15 cellular contexts compared by ENCODE assay signal in genomic region chr22:22042009-22042408, GRCh38. TPM values are rescaled to one million over a fixed set of nuclear protein-coding genes. Genes with fewer than 3 reads are reported as not detected.
A peak's percentile ranks its signal among the peaks of the same experiment; 100 is the strongest.
DNase-seq lines count a peak whose midpoint lies in the region; ATAC-seq and TF ChIP-seq lines count a peak whose summit lies in the region.
"Had no signal": no experiment of that assay in that cellular context is flagged by ENCODE, and none has a peak within 500 bp of the region (broad histone marks: within the 10 kb centered on the region; RNA-seq: fewer than 3 reads in every experiment).

No MANE protein-coding gene starts in this region.

- H3K36me3 Mint-ChIP-seq in activated naive CD8-positive, alpha-beta T cell treated with anti-CD3 and anti-CD28 coated beads, Interleukin-2, amount 50 U/mL, for 24 hours (ENCODE audit: low read depth), result no peaks in the 10 kb centered on the region
- no peaks in the 10 kb centered on the region for H3K36me3 Mint-ChIP-seq in activated naive CD8-positive, alpha-beta T cell treated with anti-CD3 and anti-CD28 coated beads for 36 hours
- H3K36me3 Mint-ChIP-seq in stimulated activated memory B cell treated with anti-CD40 and anti-IgM and Interleukin-4, amounts not matched to agents 10 μg/mL and 1 μg/mL and 100 μg/mL, for 72 hours, result peaks cover 11% of the 10 kb centered on the region

- H3K27ac ChIP-seq in KMS-11 (0 out of 2 replicates have a peak overlapping the region, but pooled peaks have one; percentile 23), SU-DHL-6 (ENCODE audit: low read depth, low read length) (peak overlapping the region; percentile 93), RWPE1 (no peak overlapping the region)
- H3K27ac ChIP-seq: GM23248, PC-9 had no signal

- H3K4me3 ChIP-seq in KMS-11 (IDR thresholded peaks at IDR 0.05; ENCODE audit: insufficient read depth, low read depth, low read length) (no peak overlapping the region), SU-DHL-6 (ENCODE audit: insufficient read depth, low read length, poor library complexity, severe bottlenecking) (peak overlapping the region; percentile 64)
- H3K4me3 ChIP-seq: GM23248, PC-9 had no signal

- H3K9me2 ChIP-seq in SU-DHL-6 (replicated peaks; ENCODE audit: insufficient read depth, low read length), result no peaks in the 10 kb centered on the region

- H3K9me3 ChIP-seq in SU-DHL-6 (ENCODE audit: insufficient read depth, low read length), result no peaks in the 10 kb centered on the region

- H3K79me2 ChIP-seq in KMS-11 (ENCODE audit: insufficient read depth, low read depth) (no peaks in the 10 kb centered on the region), SU-DHL-6 (ENCODE audit: insufficient read depth, low read length) (peaks cover 71% of the 10 kb centered on the region)

- peaks cover 12% of the 10 kb centered on the region for H3K27me3 Mint-ChIP-seq in activated naive CD8-positive, alpha-beta T cell treated with anti-CD3 and anti-CD28 coated beads, Interleukin-2, amount 50 U/mL, for 24 hours
- no peaks in the 10 kb centered on the region for H3K27me3 Mint-ChIP-seq in activated naive CD8-positive, alpha-beta T cell treated with anti-CD3 and anti-CD28 coated beads for 36 hours
- H3K27me3 Mint-ChIP-seq in stimulated activated memory B cell treated with anti-CD40 and anti-IgM and Interleukin-4, amounts not matched to agents 10 μg/mL and 1 μg/mL and 100 μg/mL, for 72 hours, result no peaks in the 10 kb centered on the region

- TF ChIP-seq CTCF in KMS-11 (conservative IDR thresholded peaks at IDR 0.05; ENCODE audit: low read depth, low read length) (no peak), SU-DHL-6 (IDR thresholded peaks at IDR 0.05; ENCODE audit: insufficient read depth, low read length, poor library complexity, severe bottlenecking) (no peak), RWPE1 (conservative IDR thresholded peaks at IDR 0.05; ENCODE audit: low read depth) (no peak)

- no peak for DNase-seq in activated naive CD8-positive, alpha-beta T cell treated with anti-CD3 and anti-CD28 coated beads, Interleukin-2, amount 50 U/mL, for 24 hours
- no peak for DNase-seq in activated naive CD8-positive, alpha-beta T cell treated with anti-CD3 and anti-CD28 coated beads for 36 hours
- no peak for DNase-seq in EL
- DNase-seq in RWPE1 (ENCODE audit: low spot score), result no peak
- DNase-seq: C1 segment of cervical spinal cord, GM23248, HCEC 1CT, NCI-H187, NCI-H345, NCI-H526 treated with DMSO at 0.1 percent for 48 hours, PC-9 had no signal

- no peak overlapping the region for H3K4me3 Mint-ChIP-seq in activated naive CD8-positive, alpha-beta T cell treated with anti-CD3 and anti-CD28 coated beads, Interleukin-2, amount 50 U/mL, for 24 hours
- no peak overlapping the region for H3K4me3 Mint-ChIP-seq in activated naive CD8-positive, alpha-beta T cell treated with anti-CD3 and anti-CD28 coated beads for 36 hours
- peak overlapping the region; percentile 57 for H3K4me3 Mint-ChIP-seq in stimulated activated memory B cell treated with anti-CD40 and anti-IgM and Interleukin-4, amounts not matched to agents 10 μg/mL and 1 μg/mL and 100 μg/mL, for 72 hours

- H3K4me1 ChIP-seq in KMS-11 (ENCODE audit: low read depth, poor library complexity, severe bottlenecking), result peaks cover 29% of the 10 kb centered on the region

- H3K9me3 Mint-ChIP-seq in activated naive CD8-positive, alpha-beta T cell treated with anti-CD3 and anti-CD28 coated beads, Interleukin-2, amount 50 U/mL, for 24 hours, result no peaks in the 10 kb centered on the region
- H3K9me3 Mint-ChIP-seq in activated naive CD8-positive, alpha-beta T cell treated with anti-CD3 and anti-CD28 coated beads for 36 hours, result no peaks in the 10 kb centered on the region
- H3K9me3 Mint-ChIP-seq in stimulated activated memory B cell treated with anti-CD40 and anti-IgM and Interleukin-4, amounts not matched to agents 10 μg/mL and 1 μg/mL and 100 μg/mL, for 72 hours, result peaks cover 7% of the 10 kb centered on the region

- no peaks in the 10 kb centered on the region for H3K27me3 ChIP-seq in KMS-11 (ENCODE audit: insufficient read depth, low read depth)
- no peaks in the 10 kb centered on the region for H3K27me3 ChIP-seq in SU-DHL-6 (ENCODE audit: low read length)

- CTCF ChIA-PET in RWPE1 (lab: Yijun Ruan, JAX), result interaction anchor here (0.5 to 0.6 kb wide), 2 partner anchors 19 to 69 kb away, joined by 3 read pairs; no protein-coding TSS in a partner anchor

- ATAC-seq in activated naive CD8-positive, alpha-beta T cell treated with anti-CD3 and anti-CD28 coated beads, Interleukin-2, amount 50 U/mL, for 24 hours, result peak; percentile 84
- peak; percentile 35 for ATAC-seq in stimulated activated memory B cell treated with anti-CD40 and anti-IgM and Interleukin-4, amounts not matched to agents 10 μg/mL and 1 μg/mL and 100 μg/mL, for 72 hours
- no peak for ATAC-seq in HG03342 (IDR thresholded peaks at IDR 0.05; ENCODE audit: unreplicated experiment)

- peak overlapping the region; percentile 7 for H3K27ac Mint-ChIP-seq in activated naive CD8-positive, alpha-beta T cell treated with anti-CD3 and anti-CD28 coated beads, Interleukin-2, amount 50 U/mL, for 24 hours
- H3K27ac Mint-ChIP-seq in activated naive CD8-positive, alpha-beta T cell treated with anti-CD3 and anti-CD28 coated beads for 36 hours, result no peak overlapping the region
- H3K27ac Mint-ChIP-seq in stimulated activated memory B cell treated with anti-CD40 and anti-IgM and Interleukin-4, amounts not matched to agents 10 μg/mL and 1 μg/mL and 100 μg/mL, for 72 hours, result peak overlapping the region; percentile 52

- H2AFZ ChIP-seq in KMS-11 (ENCODE audit: low read depth) (no peak overlapping the region), SU-DHL-6 (ENCODE audit: low read depth, low read length, severe bottlenecking) (no peak overlapping the region)
- H2AFZ ChIP-seq: GM23248, PC-9 had no signal

- peaks cover 8% of the 10 kb centered on the region for H3K4me1 Mint-ChIP-seq in activated naive CD8-positive, alpha-beta T cell treated with anti-CD3 and anti-CD28 coated beads, Interleukin-2, amount 50 U/mL, for 24 hours
- H3K4me1 Mint-ChIP-seq in activated naive CD8-positive, alpha-beta T cell treated with anti-CD3 and anti-CD28 coated beads for 36 hours, result peaks cover 7% of the 10 kb centered on the region
- H3K4me1 Mint-ChIP-seq in stimulated activated memory B cell treated with anti-CD40 and anti-IgM and Interleukin-4, amounts not matched to agents 10 μg/mL and 1 μg/mL and 100 μg/mL, for 72 hours, result peaks cover 83% of the 10 kb centered on the region

- H3K36me3 ChIP-seq in KMS-11 (ENCODE audit: insufficient read depth) (no peaks in the 10 kb centered on the region), SU-DHL-6 (ENCODE audit: low read length) (no peaks in the 10 kb centered on the region)

- H4K20me1 ChIP-seq in KMS-11 (ENCODE audit: insufficient read depth) (no peaks in the 10 kb centered on the region), SU-DHL-6 (ENCODE audit: low read depth, low read length) (no peaks in the 10 kb centered on the region)

- H3K4me2 ChIP-seq in KMS-11, result peak overlapping the region; percentile 44
- peak overlapping the region; percentile 99 for H3K4me2 ChIP-seq in SU-DHL-6 (ENCODE audit: low read depth, low read length, poor library complexity, severe bottlenecking)
- H3K4me2 ChIP-seq: PC-9 had no signal

- peaks cover 15% of the 10 kb centered on the region; the same call in 1 of the 2 replicates for H3F3A ChIP-seq in SU-DHL-6 (ENCODE audit: insufficient read depth)

- no peak overlapping the region for H3K9ac ChIP-seq in KMS-11
- peak overlapping the region; percentile 94 for H3K9ac ChIP-seq in SU-DHL-6 (ENCODE audit: low read length)
- H3K9ac ChIP-seq: GM23248 had no signal

- POLR2A ChIA-PET in RWPE1 (lab: Yijun Ruan, JAX; ENCODE audit: low non-redundant PET), result no interaction called here

RNA-seq across cellular contexts. Expression of gene TOP3B, which starts 59.4 kb away (rescaled TPM):
- 10 to 100 TPM; 31.3 to 36.7 TPM for total RNA-seq in activated naive CD8-positive, alpha-beta T cell treated with anti-CD3 and anti-CD28 coated beads for 36 hours
